In genomic region chr1:192131914-192132313, GRCh38 we compare ENCODE assay signal across 16 cellular contexts. TPM values are rescaled to one million over a fixed set of nuclear protein-coding genes. Genes with fewer than 3 reads are reported as not detected.
A peak's percentile ranks its signal among the peaks of the same experiment; 100 is the strongest.
DNase-seq lines count a peak whose midpoint lies in the region; ATAC-seq and TF ChIP-seq lines count a peak whose summit lies in the region.
"Had no signal": no experiment of that assay in that cellular context is flagged by ENCODE, and none has a peak within 500 bp of the region (broad histone marks: within the 10 kb centered on the region; RNA-seq: fewer than 3 reads in every experiment).

No MANE protein-coding gene starts in this region.

- no peaks in the 10 kb centered on the region for H4K20me1 ChIP-seq in BLaER1
- no peaks in the 10 kb centered on the region for H4K20me1 ChIP-seq in Loucy (ENCODE audit: insufficient read depth, low read length, poor library complexity, severe bottlenecking)
- no peaks in the 10 kb centered on the region for H4K20me1 ChIP-seq in SU-DHL-6 (ENCODE audit: low read depth, low read length)
- H4K20me1 ChIP-seq in smooth muscle cell (ENCODE audit: low read depth) = no peaks in the 10 kb centered on the region

- no peaks in the 10 kb centered on the region for H3K36me3 ChIP-seq in BLaER1
- no peaks in the 10 kb centered on the region for H3K36me3 ChIP-seq in Loucy (ENCODE audit: insufficient read depth, low read length)
- H3K36me3 ChIP-seq in SU-DHL-6 (ENCODE audit: low read length) = no peaks in the 10 kb centered on the region
- H3K36me3 ChIP-seq in smooth muscle cell (ENCODE audit: low read depth) = no peaks in the 10 kb centered on the region
- H3K36me3 ChIP-seq: BE2C, HAP-1 had no signal

- H2AFZ ChIP-seq in Loucy (ENCODE audit: low read length) (peak overlapping the region; percentile 38; the same call in 1 of the 2 replicates), SU-DHL-6 (ENCODE audit: low read depth, low read length, severe bottlenecking) (peak overlapping the region; percentile 73), smooth muscle cell (ENCODE audit: low read depth) (no peak overlapping the region)

- H3K9ac ChIP-seq in BLaER1 (no peak overlapping the region), Loucy (ENCODE audit: low read depth, low read length, poor library complexity, severe bottlenecking) (peak overlapping the region; percentile 17), SU-DHL-6 (ENCODE audit: low read length) (no peak overlapping the region), smooth muscle cell (ENCODE audit: low read depth) (no peak overlapping the region)

- H3F3A ChIP-seq in Loucy (ENCODE audit: low read depth) (no peaks in the 10 kb centered on the region), SU-DHL-6 (ENCODE audit: insufficient read depth) (no peaks in the 10 kb centered on the region), smooth muscle cell (ENCODE audit: low read depth) (no peaks in the 10 kb centered on the region)

- no peaks in the 10 kb centered on the region for H3K27me3 ChIP-seq in BLaER1
- H3K27me3 ChIP-seq in Loucy (ENCODE audit: insufficient read depth, low read length, poor library complexity, severe bottlenecking) = no peaks in the 10 kb centered on the region
- H3K27me3 ChIP-seq in SU-DHL-6 (ENCODE audit: low read length) = no peaks in the 10 kb centered on the region
- H3K27me3 ChIP-seq in smooth muscle cell (ENCODE audit: low read depth) = no peaks in the 10 kb centered on the region
- H3K27me3 ChIP-seq: BE2C had no signal

- WGBS in smooth muscle cell (ENCODE audit: low lambda C conversion rate) = 80% methylated on average over 4 of the region's 4 CpGs

- peak overlapping the region; percentile 63 for H3K4me2 ChIP-seq in BLaER1
- H3K4me2 ChIP-seq in Loucy (ENCODE audit: low read depth, low read length, poor library complexity, severe bottlenecking) = peak overlapping the region; percentile 40
- H3K4me2 ChIP-seq in SU-DHL-6 (ENCODE audit: low read depth, low read length, poor library complexity, severe bottlenecking) = peak overlapping the region; percentile 31
- H3K4me2 ChIP-seq in smooth muscle cell = no peak overlapping the region

- DNase-seq in left kidney (ENCODE audit: low read depth, low spot score) (peak; percentile 3), NCI-H1694 treated with DMSO at 0.1 percent for 48 hours (lab: John Stamatoyannopoulos, UW) (no peak), smooth muscle cell (lab: John Stamatoyannopoulos, UW; ENCODE audit: unreplicated experiment) (no peak), HuH-7 (ENCODE audit: low spot score) (no peak)
- DNase-seq: BE2C; Caco-2; CD8-positive, alpha-beta memory T cell; DMS53 had no signal

- ATAC-seq in HG03342 (IDR thresholded peaks at IDR 0.05; ENCODE audit: unreplicated experiment) = no peak

- peak; percentile 27; the same call in 1 of the 2 replicates for TF ChIP-seq CTCF in Loucy (conservative IDR thresholded peaks at IDR 0.05; ENCODE audit: low read length)
- no peak for TF ChIP-seq CTCF in SU-DHL-6 (IDR thresholded peaks at IDR 0.05; ENCODE audit: insufficient read depth, low read length, poor library complexity, severe bottlenecking)
- no peak for TF ChIP-seq CTCF in smooth muscle cell (IDR thresholded peaks at IDR 0.05; ENCODE audit: borderline replicate concordance, insufficient read depth, poor library complexity, severe bottlenecking)

- no peaks in the 10 kb centered on the region for H3K79me2 ChIP-seq in Loucy (ENCODE audit: insufficient read depth, low read length)
- no peaks in the 10 kb centered on the region for H3K79me2 ChIP-seq in SU-DHL-6 (ENCODE audit: insufficient read depth, low read length)
- H3K79me2 ChIP-seq in smooth muscle cell (ENCODE audit: low read depth) = no peaks in the 10 kb centered on the region

- H3K4me1 ChIP-seq in BLaER1 (peaks cover 11% of the 10 kb centered on the region), Loucy (ENCODE audit: insufficient read depth, low read length, poor library complexity, severe bottlenecking) (peaks cover 13% of the 10 kb centered on the region), smooth muscle cell (ENCODE audit: low read depth) (no peaks in the 10 kb centered on the region)
- H3K4me1 ChIP-seq: BE2C, Caco-2, HAP-1 had no signal

- no peak overlapping the region for H3K4me3 ChIP-seq in BLaER1
- peak overlapping the region; percentile 22 for H3K4me3 ChIP-seq in Loucy (ENCODE audit: low read length, poor library complexity, severe bottlenecking)
- H3K4me3 ChIP-seq in SU-DHL-6 (ENCODE audit: insufficient read depth, low read length, poor library complexity, severe bottlenecking) = no peak overlapping the region
- H3K4me3 ChIP-seq in smooth muscle cell = no peak overlapping the region
- H3K4me3 ChIP-seq: HAP-1 had no signal

- H3K9me2 ChIP-seq in Loucy (replicated peaks; ENCODE audit: low read depth, low read length) (no peaks in the 10 kb centered on the region), SU-DHL-6 (replicated peaks; ENCODE audit: insufficient read depth, low read length) (no peaks in the 10 kb centered on the region)

- H3K27ac ChIP-seq in BLaER1 (peak overlapping the region; percentile 38; the same call in 1 of the 2 replicates), SU-DHL-6 (ENCODE audit: low read depth, low read length) (no peak overlapping the region), smooth muscle cell (ENCODE audit: low read depth) (no peak overlapping the region)

- H3K9me3 ChIP-seq in BLaER1 (no peaks in the 10 kb centered on the region), Loucy (ENCODE audit: insufficient read depth, low read depth, low read length) (no peaks in the 10 kb centered on the region), SU-DHL-6 (ENCODE audit: insufficient read depth, low read length) (no peaks in the 10 kb centered on the region), smooth muscle cell (replicated peaks; ENCODE audit: low read depth) (no peaks in the 10 kb centered on the region)
- H3K9me3 ChIP-seq: BE2C, Caco-2, HAP-1 had no signal

RNA-seq across cellular contexts. Expression of gene RGS18, which starts 26.3 kb away (rescaled TPM):
- not detected in 2 replicates for total RNA-seq in smooth muscle cell
- 0.21 TPM in 1 of 2 replicates, not detected in the other for polyA plus RNA-seq in smooth muscle cell
- total RNA-seq: Caco-2, G401, H1, HT1080 had no signal
- polyA plus RNA-seq: H1 had no signal
